Comparison of ENCODE assay signal across 24 cellular contexts in genomic region chr2:3487432-3487831, GRCh38. TPM values are rescaled to one million over a fixed set of nuclear protein-coding genes. Genes with fewer than 3 reads are reported as not detected.
DNase-seq lines count a peak whose midpoint lies in the region; ATAC-seq and TF ChIP-seq lines count a peak whose summit lies in the region.
"Had no signal": no experiment of that assay in that cellular context is flagged by ENCODE, and none has a peak within 500 bp of the region (broad histone marks: within the 10 kb centered on the region; RNA-seq: fewer than 3 reads in every experiment).

No MANE protein-coding gene starts in this region.

- H3K4me2 ChIP-seq in osteoblast (ENCODE audit: insufficient read depth, low read length): no peak overlapping the region
- H3K4me2 ChIP-seq: GM23338 had no signal

- H4K20me1 ChIP-seq in osteoblast (ENCODE audit: insufficient read depth, low read length): no peaks in the 10 kb centered on the region

- ATAC-seq in Right ventricle myocardium inferior (no peak), Right ventricle myocardium superior (ENCODE audit: poor library complexity) (peak; percentile 18), aorta (ENCODE audit: low FRiP score) (no peak)
- ATAC-seq in activated CD4-positive, CD25-positive, alpha-beta regulatory T cell treated with anti-CD3 and anti-CD28 coated beads, Interleukin-2, amount 50 U/mL, for 24 hours: no peak
- ATAC-seq: GM23338 had no signal

- no peaks in the 10 kb centered on the region for H3K4me1 ChIP-seq in right atrium auricular region
- peaks cover 2% of the 10 kb centered on the region for H3K4me1 ChIP-seq in osteoblast (ENCODE audit: insufficient read depth, low read length)
- H3K4me1 ChIP-seq in aorta (ENCODE audit: control insufficient read depth in 1 of 2, insufficient read depth in 2 of 2, low read length in 2 of 2): peaks cover 0 to 4% of the 10 kb centered on the region in 2 donors
- H3K4me1 ChIP-seq: BE2C had no signal

- H3K79me2 ChIP-seq in osteoblast (ENCODE audit: insufficient read depth, low read length): no peaks in the 10 kb centered on the region

- DNase-seq in Right ventricle myocardium inferior (ENCODE audit: missing footprints) (peak; percentile 61), right atrium auricular region (ENCODE audit: low spot score) (no peak), Right ventricle myocardium superior (peak; percentile 62), osteoblast (ENCODE audit: insufficient read length, low spot score, missing footprints) (peak; percentile 85), aorta (peak; percentile 45 to 70), epidermal melanocyte (ENCODE audit: insufficient read length, low spot score) (no peak), NCI-H526 treated with DMSO at 0.1 percent for 48 hours (lab: John Stamatoyannopoulos, UW) (no peak)
- DNase-seq: activated CD4-positive, alpha-beta memory T cell treated with anti-CD3 and anti-CD28 coated beads, Interleukin-2, amount 10 ng/mL, durations not matched to agents 7 days and 5 days; activated CD4-positive, CD25-positive, alpha-beta regulatory T cell; activated gamma-delta T cell treated with Interleukin-2 at 50 U/mL for 16 hours; activated T-cell treated with anti-CD3 and anti-CD28 coated beads for 4 hours; BE2C; Caco-2; dermis blood vessel endothelial cell; IMR-90; NCI-H1105; NCI-H2081; NCI-H446 treated with DMSO at 0.1 percent for 48 hours had no signal

- no peaks in the 10 kb centered on the region for H3K9me3 ChIP-seq in right atrium auricular region
- H3K9me3 ChIP-seq in osteoblast (ENCODE audit: low read depth, low read length): no peaks in the 10 kb centered on the region
- H3K9me3 ChIP-seq in aorta (ENCODE audit: control insufficient read depth, low read length): no peaks in the 10 kb centered on the region
- H3K9me3 ChIP-seq: BE2C, Caco-2, neutrophil had no signal

- peak overlapping the region in 1 of 2 donors; percentile 1 for H3K27ac ChIP-seq in right atrium auricular region
- H3K27ac ChIP-seq in osteoblast (ENCODE audit: low read depth, low read length): no peak overlapping the region
- H3K27ac ChIP-seq in aorta (ENCODE audit: low read depth in 1 of 2, low read length in 2 of 2): peak overlapping the region in 1 of 2 donors; percentile 28
- H3K27ac ChIP-seq: neutrophil, SK-N-MC had no signal

- no peak overlapping the region for H2AFZ ChIP-seq in osteoblast (ENCODE audit: low read length)
- H2AFZ ChIP-seq: GM23338 had no signal

- intact Hi-C loops in Right ventricle myocardium inferior (cut with DNase I): no loop called here
- intact Hi-C loops in Right ventricle myocardium superior (cut with DNase I): no loop called here
- intact Hi-C loops in aorta (cut with DNase I): no loop called here

- 31 to 33% methylated on average over 10 of the region's 10 CpGs for WGBS in aorta, 2 donors

- H3K4me3 ChIP-seq in right atrium auricular region (no peak overlapping the region), osteoblast (ENCODE audit: insufficient read depth, low read length) (no peak overlapping the region), aorta (ENCODE audit: low read length in 2 of 2) (no peak overlapping the region)
- H3K4me3 ChIP-seq: GM23338, heart right ventricle, lung, SK-N-MC had no signal

- H3K27me3 ChIP-seq in right atrium auricular region (no peaks in the 10 kb centered on the region), osteoblast (ENCODE audit: insufficient read depth, low read length) (no peaks in the 10 kb centered on the region), aorta (ENCODE audit: control insufficient read depth in 1 of 2, insufficient read depth in 2 of 2, low read length in 1 of 2) (no peaks in the 10 kb centered on the region)
- H3K27me3 ChIP-seq: BE2C, heart right ventricle, neutrophil had no signal

- TF ChIP-seq CTCF in right atrium auricular region (IDR thresholded peaks at IDR 0.05): no peak
- TF ChIP-seq CTCF in osteoblast (IDR thresholded peaks at IDR 0.05; ENCODE audit: extremely low read depth, low read depth, low read length): no peak

- no peaks in the 10 kb centered on the region for H3K36me3 ChIP-seq in right atrium auricular region
- no peaks in the 10 kb centered on the region for H3K36me3 ChIP-seq in osteoblast (ENCODE audit: insufficient read depth, low read length)
- H3K36me3 ChIP-seq in aorta (ENCODE audit: control insufficient read depth in 1 of 2, insufficient read depth in 2 of 2, low read length in 1 of 2): no peaks in the 10 kb centered on the region

RNA-seq across cellular contexts. Expression of gene ADI1, which starts 31.9 kb away (rescaled TPM):
- total RNA-seq in Right ventricle myocardium inferior: 160 TPM
- total RNA-seq in right atrium auricular region: 100 to 1,000 TPM; 130 to 184 TPM
- total RNA-seq in Right ventricle myocardium superior: 141 TPM
- 51.3 and 55.4 TPM in 2 replicates for total RNA-seq in osteoblast
- total RNA-seq in aorta: 10 to 100 TPM; 63.7 to 70.7 TPM
- 100 to 1,000 TPM; 158 to 206 TPM for polyA plus RNA-seq in aorta

Comparison
In these comparisons a context has a peak if more than half of its experiments do, and no peak if none do; other contexts are left out.
1. DNase-seq: peak in Right ventricle myocardium inferior (single experiment), Right ventricle myocardium superior (single experiment), osteoblast (single experiment) and aorta (2 of 2); none in right atrium auricular region (single experiment), epidermal melanocyte (single experiment) and NCI-H526 treated with DMSO at 0.1 percent for 48 hours (single experiment).